In the genomic region with DNA sequence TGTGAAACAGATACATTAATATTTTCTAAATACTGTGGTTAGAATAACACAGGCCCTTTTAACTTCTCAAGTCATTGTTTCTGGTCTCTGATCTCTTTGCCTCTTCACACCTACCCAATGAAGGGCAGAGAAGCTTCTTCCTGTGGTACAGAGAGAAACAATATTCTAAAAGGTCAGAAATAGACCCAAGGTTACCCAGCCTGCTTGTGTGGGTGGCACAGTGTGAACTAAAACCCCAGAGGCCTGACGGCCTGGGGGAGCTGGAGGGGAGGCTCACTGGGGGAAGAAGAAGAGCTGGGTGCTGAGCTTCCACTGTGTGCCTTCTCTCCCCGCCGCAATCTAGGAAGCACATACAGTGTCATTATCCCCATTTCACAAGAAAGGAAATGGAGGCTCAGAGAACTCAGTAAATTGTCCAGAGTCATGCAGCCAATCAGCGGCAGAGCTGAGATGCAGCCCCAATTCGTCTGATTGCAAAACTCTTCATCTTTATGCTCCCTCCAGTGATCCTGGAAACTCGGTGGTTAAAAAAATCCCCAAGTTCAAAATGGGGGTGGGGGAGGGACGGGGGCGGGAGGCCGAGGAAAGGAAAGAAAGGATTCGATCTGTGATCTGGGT, we compare ENCODE assay signal across 1 cellular context.
TF ChIP-seq lines count a peak whose summit lies in the region.

No MANE protein-coding gene starts in this region.

TF ChIP-seq in GM12878, 131 proteins besides CTCF, POLR2A, EP300 and RAD21 (continued from another document and continues in another):
- TF ChIP-seq FOS (IDR thresholded peaks at IDR 0.05; ENCODE audit: borderline replicate concordance, extremely low read depth, insufficient read length) = no peak
- peak; percentile 46; the same call in 1 of the 2 replicates for TF ChIP-seq CREM (IDR thresholded peaks at IDR 0.05; ENCODE audit: low read depth)
- TF ChIP-seq KAT2A (conservative IDR thresholded peaks at IDR 0.05; ENCODE audit: control insufficient read depth, low read depth, low read length) = no peak
- no peak for TF ChIP-seq NFYA (IDR thresholded peaks at IDR 0.05; ENCODE audit: borderline replicate concordance, low read depth, low read length)
- TF ChIP-seq NR2C1 (IDR thresholded peaks at IDR 0.05) = 0 out of 2 replicates have a peak, but pooled peaks have one; percentile 34
- no peak for TF ChIP-seq ZBTB33 (IDR thresholded peaks at IDR 0.05)
- TF ChIP-seq ZNF217 (IDR thresholded peaks at IDR 0.05) = no peak
- no peak for TF ChIP-seq NFXL1 (IDR thresholded peaks at IDR 0.05; ENCODE audit: borderline replicate concordance)
- TF ChIP-seq ETV6 (conservative IDR thresholded peaks at IDR 0.05 in 1 of 2, IDR thresholded peaks at IDR 0.05 in 1 of 2; ENCODE audit: borderline replicate concordance in 1 of 2, low read depth in 1 of 2) = 0 out of 4 replicates have a peak, but pooled peaks of 1 of the 2 experiments have one; percentile 11
- no peak for TF ChIP-seq USF1 (IDR thresholded peaks at IDR 0.05; ENCODE audit: borderline replicate concordance, extremely low read length, insufficient read depth, low read depth, low read length)
- no peak for TF ChIP-seq PBX3 (IDR thresholded peaks at IDR 0.05; ENCODE audit: insufficient replicate concordance, low read depth, low read length)
- no peak; the same call in 1 of the 2 replicates for TF ChIP-seq TCF7 (IDR thresholded peaks at IDR 0.05; ENCODE audit: borderline replicate concordance)
- no peak for TF ChIP-seq TARDBP (IDR thresholded peaks at IDR 0.05; ENCODE audit: borderline replicate concordance)
- TF ChIP-seq SIX5 (IDR thresholded peaks at IDR 0.05; ENCODE audit: low read depth, low read length, severe bottlenecking) = no peak
- no peak; the same call in 1 of the 2 replicates for TF ChIP-seq ZBTB40 (IDR thresholded peaks at IDR 0.05; ENCODE audit: borderline replicate concordance)
- TF ChIP-seq NKRF (conservative IDR thresholded peaks at IDR 0.05) = 0 out of 2 replicates have a peak, but pooled peaks have one; percentile 13
- peak; percentile 66 for TF ChIP-seq ATF2 (IDR thresholded peaks at IDR 0.05; ENCODE audit: low read length)
- TF ChIP-seq ATF7 (IDR thresholded peaks at IDR 0.05; ENCODE audit: low read depth) = peak; percentile 71
- TF ChIP-seq NFIC (IDR thresholded peaks at IDR 0.05; ENCODE audit: low read depth, low read length) = peak; percentile 77
- no peak for TF ChIP-seq KLF5 (IDR thresholded peaks at IDR 0.05; ENCODE audit: partially characterized antibody)
- TF ChIP-seq, protein P1, sequence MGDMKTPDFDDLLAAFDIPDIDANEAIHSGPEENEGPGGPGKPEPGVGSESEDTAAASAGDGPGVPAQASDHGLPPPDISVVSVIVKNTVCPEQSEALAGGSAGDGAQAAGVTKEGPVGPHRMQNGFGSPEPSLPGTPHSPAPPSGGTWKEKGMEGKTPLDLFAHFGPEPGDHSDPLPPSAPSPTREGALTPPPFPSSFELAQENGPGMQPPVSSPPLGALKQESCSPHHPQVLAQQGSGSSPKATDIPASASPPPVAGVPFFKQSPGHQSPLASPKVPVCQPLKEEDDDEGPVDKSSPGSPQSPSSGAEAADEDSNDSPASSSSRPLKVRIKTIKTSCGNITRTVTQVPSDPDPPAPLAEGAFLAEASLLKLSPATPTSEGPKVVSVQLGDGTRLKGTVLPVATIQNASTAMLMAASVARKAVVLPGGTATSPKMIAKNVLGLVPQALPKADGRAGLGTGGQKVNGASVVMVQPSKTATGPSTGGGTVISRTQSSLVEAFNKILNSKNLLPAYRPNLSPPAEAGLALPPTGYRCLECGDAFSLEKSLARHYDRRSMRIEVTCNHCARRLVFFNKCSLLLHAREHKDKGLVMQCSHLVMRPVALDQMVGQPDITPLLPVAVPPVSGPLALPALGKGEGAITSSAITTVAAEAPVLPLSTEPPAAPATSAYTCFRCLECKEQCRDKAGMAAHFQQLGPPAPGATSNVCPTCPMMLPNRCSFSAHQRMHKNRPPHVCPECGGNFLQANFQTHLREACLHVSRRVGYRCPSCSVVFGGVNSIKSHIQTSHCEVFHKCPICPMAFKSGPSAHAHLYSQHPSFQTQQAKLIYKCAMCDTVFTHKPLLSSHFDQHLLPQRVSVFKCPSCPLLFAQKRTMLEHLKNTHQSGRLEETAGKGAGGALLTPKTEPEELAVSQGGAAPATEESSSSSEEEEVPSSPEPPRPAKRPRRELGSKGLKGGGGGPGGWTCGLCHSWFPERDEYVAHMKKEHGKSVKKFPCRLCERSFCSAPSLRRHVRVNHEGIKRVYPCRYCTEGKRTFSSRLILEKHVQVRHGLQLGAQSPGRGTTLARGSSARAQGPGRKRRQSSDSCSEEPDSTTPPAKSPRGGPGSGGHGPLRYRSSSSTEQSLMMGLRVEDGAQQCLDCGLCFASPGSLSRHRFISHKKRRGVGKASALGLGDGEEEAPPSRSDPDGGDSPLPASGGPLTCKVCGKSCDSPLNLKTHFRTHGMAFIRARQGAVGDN (IDR thresholded peaks at IDR 0.05) = peak; percentile 80
- TF ChIP-seq BRCA1 (IDR thresholded peaks at IDR 0.05; ENCODE audit: low read depth, low read length) = no peak
- 0 out of 2 replicates have a peak, but pooled peaks have one; percentile 33 for TF ChIP-seq RB1 (IDR thresholded peaks at IDR 0.05; ENCODE audit: borderline replicate concordance)
- no peak for TF ChIP-seq JUNB (IDR thresholded peaks at IDR 0.05)
- TF ChIP-seq CHD4 (IDR thresholded peaks at IDR 0.05) = no peak
- no peak for TF ChIP-seq ELK1 (IDR thresholded peaks at IDR 0.05; ENCODE audit: low read depth, low read length)
- TF ChIP-seq EZH2 (IDR thresholded peaks at IDR 0.05; ENCODE audit: borderline replicate concordance, control insufficient read depth, low read depth, low read length) = no peak
- TF ChIP-seq RELA (IDR thresholded peaks at IDR 0.05; ENCODE audit: borderline replicate concordance, partially characterized antibody) = no peak
- no peak for TF ChIP-seq SREBF2 (IDR thresholded peaks at IDR 0.05; ENCODE audit: low read length)
- no peak for TF ChIP-seq RAD51 (IDR thresholded peaks at IDR 0.05)
- TF ChIP-seq, protein P2, sequence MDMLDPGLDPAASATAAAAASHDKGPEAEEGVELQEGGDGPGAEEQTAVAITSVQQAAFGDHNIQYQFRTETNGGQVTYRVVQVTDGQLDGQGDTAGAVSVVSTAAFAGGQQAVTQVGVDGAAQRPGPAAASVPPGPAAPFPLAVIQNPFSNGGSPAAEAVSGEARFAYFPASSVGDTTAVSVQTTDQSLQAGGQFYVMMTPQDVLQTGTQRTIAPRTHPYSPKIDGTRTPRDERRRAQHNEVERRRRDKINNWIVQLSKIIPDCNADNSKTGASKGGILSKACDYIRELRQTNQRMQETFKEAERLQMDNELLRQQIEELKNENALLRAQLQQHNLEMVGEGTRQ (IDR thresholded peaks at IDR 0.05; ENCODE audit: borderline replicate concordance, low read depth, low read length) = no peak
- no peak for TF ChIP-seq ZNF622 (IDR thresholded peaks at IDR 0.05)
- peak; percentile 55; the same call in 1 of the 2 replicates for TF ChIP-seq DPF2 (IDR thresholded peaks at IDR 0.05)
- TF ChIP-seq RCOR1 (conservative IDR thresholded peaks at IDR 0.05; ENCODE audit: low read depth, low read length) = 0 out of 2 replicates have a peak, but pooled peaks have one; percentile 55
- peak; percentile 34; the same call in 1 of the 2 replicates for TF ChIP-seq MLLT1 (IDR thresholded peaks at IDR 0.05)
